In genomic region chr17:61710546-61710945, GRCh38 we compare ENCODE assay signal across 29 cellular contexts.
"Had no signal": no experiment of that assay in that cellular context is flagged by ENCODE, and none has a peak within 500 bp of the region (broad histone marks: within the 10 kb centered on the region; RNA-seq: fewer than 3 reads in every experiment).

No MANE protein-coding gene starts in this region.

- DNase-seq: stimulated activated CD4-positive, alpha-beta T cell treated with anti-CD3 and anti-CD28 coated beads, Interleukin-2, amount 100 ng/mL, for 48 hours; stimulated activated CD4-positive, alpha-beta T cell treated with anti-CD3 and anti-CD28 coated beads, Interleukin-4, amount 100 ng/mL, for 1 hour; stimulated activated CD4-positive, alpha-beta T cell treated with anti-CD3 and anti-CD28 coated beads, Interleukin-4, amount 100 ng/mL, for 24 hours; stimulated activated CD4-positive, alpha-beta T cell treated with anti-CD3 and anti-CD28 coated beads, Interleukin-4, amount 100 ng/mL, for 4 hours; stimulated activated CD8-positive, alpha-beta memory T cell treated with anti-CD3 and anti-CD28 coated beads, Interleukin-4, amount 100 ng/mL, for 48 hours; stimulated activated naive B cell treated with anti-CD40 and anti-IgM and Interleukin-4, amounts not matched to agents 10 μg/mL and 1 μg/mL and 100 μg/mL, for 72 hours; stimulated activated naive CD4-positive, alpha-beta T cell; stimulated activated naive CD4-positive, alpha-beta T cell treated with Interleukin-2 at 50 U/mL for 16 hours; stimulated activated naive CD8-positive, alpha-beta T cell treated with anti-CD3 and anti-CD28 coated beads, Interleukin-15, amount 100 ng/mL, for 72 hours; stimulated activated naive CD8-positive, alpha-beta T cell treated with anti-CD3 and anti-CD28 coated beads, Interleukin-15, Interleukin-2, amounts not matched to agents 100 U/mL and 50 U/mL, for 24 hours; stomach; substantia nigra; testis; thyroid gland; tibial artery; transverse colon; trophoblast cell; upper lobe of left lung; upper lobe of right lung; uterus had no signal

- H3K9me3 ChIP-seq: stomach, suprapubic skin, testis, thoracic aorta, thyroid gland, tibial artery, transverse colon, upper lobe of left lung, upper lobe of right lung, uterus, vagina had no signal

- H3K4me1 ChIP-seq: stomach, suprapubic skin, testis, thyroid gland, tibial artery, tibial nerve, transverse colon, upper lobe of left lung, upper lobe of right lung, uterus, vagina had no signal

- FAIRE-seq: urothelium cell line had no signal

- H3K36me3 ChIP-seq: stomach, suprapubic skin, thoracic aorta, thyroid gland, tibial artery, tibial nerve, transverse colon, upper lobe of left lung, upper lobe of right lung, uterus, vagina had no signal

- H3K4me3 ChIP-seq: stomach, suprapubic skin, testis, thoracic aorta, thyroid gland, tibial artery, tibial nerve, transverse colon, upper lobe of left lung, upper lobe of right lung, uterus, vagina had no signal

- ATAC-seq: stimulated activated effector memory CD8-positive, alpha-beta T cell treated with anti-CD3 and anti-CD28 coated beads, Interleukin-12 subunit alpha, Interleukin-12 subunit beta, amount 100 ng/mL, for 72 hours; stimulated activated memory B cell treated with anti-CD40 and anti-IgM and Interleukin-4, amounts not matched to agents 10 μg/mL and 1 μg/mL and 100 μg/mL, for 72 hours; stimulated activated naive B cell treated with anti-CD40 and anti-IgM and Interleukin-4, amounts not matched to agents 10 μg/mL and 1 μg/mL and 100 μg/mL, for 72 hours; stimulated activated naive CD8-positive, alpha-beta T cell treated with anti-CD3 and anti-CD28 coated beads, Interleukin-15, amount 100 ng/mL, for 72 hours; stimulated activated naive CD8-positive, alpha-beta T cell treated with anti-CD3 and anti-CD28 coated beads, Interleukin-15, Interleukin-2, amounts not matched to agents 100 U/mL and 50 U/mL, for 24 hours; upper lobe of right lung had no signal

- H3K9me3 Mint-ChIP-seq: stimulated activated memory B cell treated with anti-CD40 and anti-IgM and Interleukin-4, amounts not matched to agents 10 μg/mL and 1 μg/mL and 100 μg/mL, for 72 hours had no signal

- H3K4me1 Mint-ChIP-seq: stimulated activated effector memory CD8-positive, alpha-beta T cell treated with anti-CD3 and anti-CD28 coated beads, Interleukin-12 subunit alpha, Interleukin-12 subunit beta, amount 100 ng/mL, for 72 hours; stimulated activated memory B cell treated with anti-CD40 and anti-IgM and Interleukin-4, amounts not matched to agents 10 μg/mL and 1 μg/mL and 100 μg/mL, for 72 hours; stimulated activated naive B cell treated with anti-CD40 and anti-IgM and Interleukin-4, amounts not matched to agents 10 μg/mL and 1 μg/mL and 100 μg/mL, for 72 hours; stimulated activated naive CD8-positive, alpha-beta T cell treated with anti-CD3 and anti-CD28 coated beads, Interleukin-15, amount 100 ng/mL, for 72 hours had no signal

- H3K27me3 Mint-ChIP-seq: stimulated activated memory B cell treated with anti-CD40 and anti-IgM and Interleukin-4, amounts not matched to agents 10 μg/mL and 1 μg/mL and 100 μg/mL, for 72 hours; stimulated activated naive B cell treated with anti-CD40 and anti-IgM and Interleukin-4, amounts not matched to agents 10 μg/mL and 1 μg/mL and 100 μg/mL, for 72 hours; stimulated activated naive CD8-positive, alpha-beta T cell treated with anti-CD3 and anti-CD28 coated beads, Interleukin-15, amount 100 ng/mL, for 72 hours; type B pancreatic cell had no signal

- H3K27ac ChIP-seq: stomach, suprapubic skin, testis, thoracic aorta, thyroid gland, tibial artery, tibial nerve, transverse colon, upper lobe of left lung, upper lobe of right lung, uterus, vagina had no signal

- H3K4me3 Mint-ChIP-seq: stimulated activated effector memory CD8-positive, alpha-beta T cell treated with anti-CD3 and anti-CD28 coated beads, Interleukin-12 subunit alpha, Interleukin-12 subunit beta, amount 100 ng/mL, for 72 hours; stimulated activated memory B cell treated with anti-CD40 and anti-IgM and Interleukin-4, amounts not matched to agents 10 μg/mL and 1 μg/mL and 100 μg/mL, for 72 hours; stimulated activated naive B cell treated with anti-CD40 and anti-IgM and Interleukin-4, amounts not matched to agents 10 μg/mL and 1 μg/mL and 100 μg/mL, for 72 hours; stimulated activated naive CD8-positive, alpha-beta T cell treated with anti-CD3 and anti-CD28 coated beads, Interleukin-15, amount 100 ng/mL, for 72 hours; stimulated activated naive CD8-positive, alpha-beta T cell treated with anti-CD3 and anti-CD28 coated beads, Interleukin-15, Interleukin-2, amounts not matched to agents 100 ng/mL and 50 ng/mL, for 24 hours; type B pancreatic cell had no signal

- H3K27ac Mint-ChIP-seq: stimulated activated effector memory CD8-positive, alpha-beta T cell treated with anti-CD3 and anti-CD28 coated beads, Interleukin-12 subunit alpha, Interleukin-12 subunit beta, amount 100 ng/mL, for 72 hours; stimulated activated memory B cell treated with anti-CD40 and anti-IgM and Interleukin-4, amounts not matched to agents 10 μg/mL and 1 μg/mL and 100 μg/mL, for 72 hours; stimulated activated naive B cell treated with anti-CD40 and anti-IgM and Interleukin-4, amounts not matched to agents 10 μg/mL and 1 μg/mL and 100 μg/mL, for 72 hours; stimulated activated naive CD8-positive, alpha-beta T cell treated with anti-CD3 and anti-CD28 coated beads, Interleukin-15, amount 100 ng/mL, for 72 hours; stimulated activated naive CD8-positive, alpha-beta T cell treated with anti-CD3 and anti-CD28 coated beads, Interleukin-15, Interleukin-2, amounts not matched to agents 100 ng/mL and 50 ng/mL, for 24 hours; type B pancreatic cell had no signal

- H3K36me3 Mint-ChIP-seq: stimulated activated effector memory CD8-positive, alpha-beta T cell treated with anti-CD3 and anti-CD28 coated beads, Interleukin-12 subunit alpha, Interleukin-12 subunit beta, amount 100 ng/mL, for 72 hours had no signal

- H3K27me3 ChIP-seq: stomach, suprapubic skin, testis, thyroid gland, tibial artery, tibial nerve, transverse colon, upper lobe of left lung, upper lobe of right lung, uterus, vagina had no signal
